In genomic region chr11:67780056-67780455, GRCh38 we compare ENCODE assay signal across 20 cellular contexts.
A peak's percentile ranks its signal among the peaks of the same experiment; 100 is the strongest.
DNase-seq lines count a peak whose midpoint lies in the region; ATAC-seq and TF ChIP-seq lines count a peak whose summit lies in the region.
"Had no signal": no experiment of that assay in that cellular context is flagged by ENCODE, and none has a peak within 500 bp of the region (broad histone marks: within the 10 kb centered on the region; RNA-seq: fewer than 3 reads in every experiment).

No MANE protein-coding gene starts in this region.

- CTCF ChIA-PET in WTC11 (lab: Charles Lee): no interaction called here

- H3K27me3 ChIP-seq in H9 (ENCODE audit: insufficient read depth, low read length) (no peaks in the 10 kb centered on the region), ascending aorta (no peaks in the 10 kb centered on the region), prostate gland (replicated peaks; ENCODE audit: insufficient read depth) (no peaks in the 10 kb centered on the region)

- no peak overlapping the region for H2AFZ ChIP-seq in H9 (ENCODE audit: low read length)

- H3T11ph ChIP-seq in H9 (ENCODE audit: low read length): no peak overlapping the region

- DNase-seq in H9 (no peak), MV-4-11 (lab: John Stamatoyannopoulos, UW) (peak; percentile 90), OCI-M1 (lab: John Stamatoyannopoulos, UW) (peak; percentile 68), fibroblast of the aortic adventitia (ENCODE audit: low read depth) (peak; percentile 49), ascending aorta (ENCODE audit: low spot score in 2 of 2) (no peak), prostate gland (ENCODE audit: low spot score) (no peak), WTC11 (ENCODE audit: low spot score) (no peak)
- DNase-seq in activated naive CD4-positive, alpha-beta T cell treated with anti-CD3 and anti-CD28 coated beads, Interleukin-2, amount 50 U/mL, for 16 hours: no peak
- DNase-seq: CD8-positive, alpha-beta T cell; DMS79 treated with DMSO at 0.1 percent for 48 hours; GOT3; MM.1S; NCI-H1436; NCI-H2029 treated with DMSO at 0.1 percent for 48 hours; NCI-H510A; NCI-H82; PC-3 had no signal

- 0 out of 3 replicates have a peak, but pooled peaks have one; percentile 13 for TF ChIP-seq CTCF in H9 (conservative IDR thresholded peaks at IDR 0.05)
- TF ChIP-seq CTCF in fibroblast of the aortic adventitia (IDR thresholded peaks at IDR 0.05; ENCODE audit: insufficient read depth, low read length): no peak
- no peak for TF ChIP-seq CTCF in ascending aorta (IDR thresholded peaks at IDR 0.05)
- no peak for TF ChIP-seq CTCF in prostate gland (IDR thresholded peaks at IDR 0.05)
- TF ChIP-seq CTCF in WTC11 (IDR thresholded peaks at IDR 0.05): no peak

- no peaks in the 10 kb centered on the region for H3K23me2 ChIP-seq in H9 (ENCODE audit: insufficient read length, low read depth, low read length, poor library complexity, severe bottlenecking)

- H3K9me3 ChIP-seq in H9 (ENCODE audit: control insufficient read depth, low read depth, low read length): no peaks in the 10 kb centered on the region
- H3K9me3 ChIP-seq in ascending aorta: no peaks in the 10 kb centered on the region
- H3K9me3 ChIP-seq in prostate gland: no peaks in the 10 kb centered on the region
- H3K9me3 ChIP-seq: SJSA1 had no signal

- H3K4me1 ChIP-seq in H9 (ENCODE audit: insufficient read depth, low read length): no peaks in the 10 kb centered on the region
- no peaks in the 10 kb centered on the region for H3K4me1 ChIP-seq in ascending aorta
- H3K4me1 ChIP-seq in prostate gland (replicated peaks): no peaks in the 10 kb centered on the region
- H3K4me1 ChIP-seq: SJSA1 had no signal

- no peak overlapping the region for H2BK20ac ChIP-seq in H9 (ENCODE audit: low read depth, low read length, poor library complexity, severe bottlenecking)

- H3K79me2 ChIP-seq in H9 (ENCODE audit: insufficient read depth, low read length): no peaks in the 10 kb centered on the region

- H3K9me3 Mint-ChIP-seq in H9: peaks cover 0 to 3% of the 10 kb centered on the region in 2 experiments; a peak in 1 of 5 replicates
- no peaks in the 10 kb centered on the region for H3K9me3 Mint-ChIP-seq in WTC11
- H3K9me3 Mint-ChIP-seq: CD8-positive, alpha-beta T cell had no signal

- H3K4me3 Mint-ChIP-seq in H9 (no peak overlapping the region), WTC11 (no peak overlapping the region)
- H3K4me3 Mint-ChIP-seq: B cell; CD8-positive, alpha-beta T cell had no signal

- no peak overlapping the region for H3K14ac ChIP-seq in H9 (ENCODE audit: insufficient read depth, low read length)

- H3K4me3 ChIP-seq in fibroblast of the aortic adventitia (ENCODE audit: low read depth, low read length) (no peak overlapping the region), ascending aorta (no peak overlapping the region), prostate gland (no peak overlapping the region)
- H3K4me3 ChIP-seq: SJSA1 had no signal

- no peak overlapping the region for H2BK15ac ChIP-seq in H9 (ENCODE audit: low read depth, low read length)

- no peak overlapping the region for H2BK5ac ChIP-seq in H9 (ENCODE audit: insufficient read length, low read length)

- H3K4me2 ChIP-seq in H9 (ENCODE audit: insufficient read depth, insufficient read length, low read length): no peak overlapping the region

- WGBS in H9 (ENCODE audit: extremely low coverage, insufficient read length, low lambda C conversion rate): no CpG with 5 or more reads among the region's 4 CpGs
- WGBS in prostate gland: 61% methylated on average over 4 of the region's 4 CpGs

- TF ChIP-seq POLR2A in prostate gland (IDR thresholded peaks at IDR 0.05): no peak

- H4K8ac ChIP-seq in H9 (replicated peaks; ENCODE audit: insufficient read length, low read depth, low read length): no peak overlapping the region

- H3K27ac ChIP-seq in H9 (ENCODE audit: insufficient read length, low read depth, low read length) (no peak overlapping the region), ascending aorta (no peak overlapping the region), prostate gland (no peak overlapping the region)
- H3K27ac ChIP-seq: RWPE1, SJSA1 had no signal

- POLR2A ChIA-PET in WTC11 (lab: Charles Lee): no interaction called here

- H3K4me1 Mint-ChIP-seq in H9: peaks cover 3 to 4% of the 10 kb centered on the region in 2 experiments; a peak in 3 of 4 replicates
- peaks cover 4% of the 10 kb centered on the region; the same call in 1 of the 2 replicates for H3K4me1 Mint-ChIP-seq in WTC11
- H3K4me1 Mint-ChIP-seq: B cell had no signal

- no peak overlapping the region for H3K18ac ChIP-seq in H9 (ENCODE audit: insufficient read length, low read depth, low read length)

- H2BK12ac ChIP-seq in H9 (ENCODE audit: insufficient read length, low read depth, low read length): no peak overlapping the region

- H2AK5ac ChIP-seq in H9 (ENCODE audit: insufficient read length, low read length): no peak overlapping the region

- H3K23ac ChIP-seq in H9 (ENCODE audit: insufficient read length, low read depth, low read length): no peak overlapping the region

- no peak overlapping the region for H4K91ac ChIP-seq in H9 (ENCODE audit: insufficient read length, low read depth, low read length)

- ATAC-seq in WTC11: no peak
- ATAC-seq: CD8-positive, alpha-beta T cell; PC-3 had no signal

- H4K20me1 ChIP-seq in H9 (ENCODE audit: control insufficient read depth, insufficient read depth, insufficient read length): no peaks in the 10 kb centered on the region

- no peak overlapping the region for H3K4ac ChIP-seq in H9 (ENCODE audit: low read depth, low read length)

- no peak overlapping the region for H3K27ac Mint-ChIP-seq in H9
- no peak overlapping the region for H3K27ac Mint-ChIP-seq in WTC11
- H3K27ac Mint-ChIP-seq: B cell; CD8-positive, alpha-beta T cell had no signal

- no peak overlapping the region for H4K5ac ChIP-seq in H9 (ENCODE audit: insufficient read length, low read depth, low read length)

- no peaks in the 10 kb centered on the region for H3K36me3 Mint-ChIP-seq in H9 (ENCODE audit: insufficient read depth in 1 of 3, low read depth in 3 of 3)
- H3K36me3 Mint-ChIP-seq in WTC11: no peaks in the 10 kb centered on the region
- H3K36me3 Mint-ChIP-seq: CD8-positive, alpha-beta T cell had no signal

- no peak overlapping the region for H2BK120ac ChIP-seq in H9 (ENCODE audit: low read depth, low read length, poor library complexity, severe bottlenecking)

- H3K56ac ChIP-seq in H9 (ENCODE audit: insufficient read length, low read depth, low read length): no peak overlapping the region

- no peak overlapping the region for H3K9ac ChIP-seq in H9 (ENCODE audit: extremely low read depth, insufficient read length, low read length)

- peaks cover 8% of the 10 kb centered on the region for H3K27me3 Mint-ChIP-seq in H9 (ENCODE audit: low read depth)
- peaks cover 2% of the 10 kb centered on the region; the same call in 1 of the 2 replicates for H3K27me3 Mint-ChIP-seq in WTC11 (ENCODE audit: low read depth)

- H3K36me3 ChIP-seq in ascending aorta (no peaks in the 10 kb centered on the region), prostate gland (no peaks in the 10 kb centered on the region)
- H3K36me3 ChIP-seq: SJSA1 had no signal

- no peaks in the 10 kb centered on the region for H3K79me1 ChIP-seq in H9 (ENCODE audit: insufficient read depth, low read depth, low read length, poor library complexity, severe bottlenecking)

- intact Hi-C loops in ascending aorta (cut with DNase I): no loop called here
- intact Hi-C loops in prostate gland (cut with DNase I): no loop called here

TF ChIP-seq in WTC11, 78 proteins besides CTCF, POLR2A, EP300 and RAD21:
- TF ChIP-seq ZBTB43 (CRISPR knock-in tag; IDR thresholded peaks at IDR 0.05) (no peak), GABPB1 (CRISPR knock-in tag; IDR thresholded peaks at IDR 0.05) (no peak), NFATC4 (CRISPR knock-in tag; IDR thresholded peaks at IDR 0.05) (no peak), ERG (CRISPR knock-in tag; IDR thresholded peaks at IDR 0.05) (no peak), E2F5 (CRISPR knock-in tag; IDR thresholded peaks at IDR 0.05) (no peak), ATF3 (CRISPR knock-in tag; conservative IDR thresholded peaks at IDR 0.05) (no peak), IRF2 (CRISPR knock-in tag; IDR thresholded peaks at IDR 0.05; ENCODE audit: borderline replicate concordance, low read depth) (no peak)

Comparison
In these comparisons a context has a peak if more than half of its experiments do, and no peak if none do; other contexts are left out.
1. DNase-seq: peak in MV-4-11 (single experiment), OCI-M1 (single experiment) and fibroblast of the aortic adventitia (single experiment); none in H9 (single experiment), ascending aorta (0 of 2), activated naive CD4-positive, alpha-beta T cell treated with anti-CD3 and anti-CD28 coated beads, Interleukin-2, amount 50 U/mL, for 16 hours (single experiment), prostate gland (single experiment) and WTC11 (single experiment).